In genomic region chr19:8578642-8579265, GRCh38 we compare ENCODE assay signal across 8 cellular contexts. TPM values are rescaled to one million over a fixed set of nuclear protein-coding genes. Genes with fewer than 3 reads are reported as not detected.
DNase-seq lines count a peak whose midpoint lies in the region; ATAC-seq and TF ChIP-seq lines count a peak whose summit lies in the region.

No MANE protein-coding gene starts in this region.

- no peaks in the 10 kb centered on the region for H3K36me3 ChIP-seq in MG63
- no peaks in the 10 kb centered on the region for H3K36me3 ChIP-seq in iPS DF 6.9 (ENCODE audit: control insufficient read depth, insufficient read depth, low read length)

- ATAC-seq in HG03095 (IDR thresholded peaks at IDR 0.05; ENCODE audit: unreplicated experiment) = no peak

- H3K27ac ChIP-seq in iPS DF 6.9 (ENCODE audit: low read length) = no peak overlapping the region

- DNase-seq in GM03348 (ENCODE audit: low spot score) (peak; percentile 86), MG63 (peak; percentile 65), UCSD-AML1 (lab: John Stamatoyannopoulos, UW; ENCODE audit: unreplicated experiment) (peak; percentile 79), astrocyte of the spinal cord (ENCODE audit: low read depth, low spot score) (peak; percentile 65), iPS DF 6.9 (ENCODE audit: low read depth, low spot score) (peak; percentile 67), SHP77 treated with DMSO at 0.1 percent for 48 hours (lab: John Stamatoyannopoulos, UW) (no peak)
- DNase-seq in stimulated activated CD4-positive, alpha-beta T cell treated with anti-CD3 and anti-CD28 coated beads, Interleukin-15, amount 100 ng/mL, for 24 hours = peak; percentile 88

- no peaks in the 10 kb centered on the region for H3K9me3 ChIP-seq in MG63
- H3K9me3 ChIP-seq in iPS DF 6.9 (ENCODE audit: control insufficient read depth, insufficient read depth, low read length) = no peaks in the 10 kb centered on the region

- no CpG with 5 or more reads among the region's 17 CpGs for WGBS in iPS DF 6.9 (ENCODE audit: insufficient coverage, insufficient read length)

- peak; percentile 96 for TF ChIP-seq CTCF in astrocyte of the spinal cord (IDR thresholded peaks at IDR 0.05; ENCODE audit: low read depth, low read length)

- H3K27me3 ChIP-seq in MG63 (peaks cover 10% of the 10 kb centered on the region), iPS DF 6.9 (ENCODE audit: control insufficient read depth, insufficient read depth, low read length) (no peaks in the 10 kb centered on the region)

- H3K4me3 ChIP-seq in MG63 (no peak overlapping the region), astrocyte of the spinal cord (ENCODE audit: low read depth, low read length) (no peak overlapping the region), iPS DF 6.9 (ENCODE audit: low read length) (no peak overlapping the region)

- in situ Hi-C loops in astrocyte of the spinal cord (cut with HindIII; ENCODE audit: low sequenced_read_pairs) = no loop called here

- H3K4me1 ChIP-seq in iPS DF 6.9 (ENCODE audit: control insufficient read depth, insufficient read depth, low read length) = 0 out of 2 replicates have a peak, but pooled peaks cover 1% of the 10 kb centered on the region

RNA-seq across cellular contexts. Expression of gene MYO1F, which starts 1.5 kb away (rescaled TPM):
- not detected in 2 replicates for total RNA-seq in MG63 (2014; rRNA removed; shearing (Covaris generic); ENCODE audit: low replicate concordance)

RNA-seq across cellular contexts. Expression of gene ADAMTS10, which starts 31.8 kb away (rescaled TPM):
- 4.7 and 17.0 TPM in 2 replicates for total RNA-seq in MG63 (2014; rRNA removed; shearing (Covaris generic); ENCODE audit: low replicate concordance)

RNA-seq across cellular contexts. Expression of gene NFILZ, which starts 51.7 kb away (rescaled TPM):
- total RNA-seq in MG63 (2014; rRNA removed; shearing (Covaris generic); ENCODE audit: low replicate concordance) = not detected in 2 replicates
